ENCODE assay signal across 8 cellular contexts in genomic region chr13:48426756-48427298, GRCh38. TPM values are rescaled to one million over a fixed set of nuclear protein-coding genes. Genes with fewer than 3 reads are reported as not detected.
DNase-seq lines count a peak whose midpoint lies in the region; ATAC-seq lines count a peak whose summit lies in the region.
"Not testable (repeated sequence)": the region's sequence is repeated elsewhere in the genome, so short reads cannot be mapped to it uniquely, and the experiment has no call there.
"Had no signal": no experiment of that assay in that cellular context is flagged by ENCODE, and none has a peak within 500 bp of the region (broad histone marks: within the 10 kb centered on the region; RNA-seq: fewer than 3 reads in every experiment).

No MANE protein-coding gene starts in this region.

- peaks cover 12% of the 10 kb centered on the region for H3K36me3 Mint-ChIP-seq in activated CD4-positive, alpha-beta T cell treated with anti-CD3 and anti-CD28 coated beads for 36 hours (ENCODE audit: low read depth)
- not testable (repeated sequence) for H3K36me3 Mint-ChIP-seq in activated T-cell treated with anti-CD3 and anti-CD28 coated beads, Interleukin-2, amount 50 U/mL, for 72 hours (ENCODE audit: insufficient read depth in 2 of 2); natural killer cell treated with Interleukin-12 subunit alpha and Interleukin-12 subunit beta and Interleukin-15 and Interleukin-18, amount 100 ng/mL, for 72 hours; stimulated activated effector memory CD8-positive, alpha-beta T cell treated with anti-CD3 and anti-CD28 coated beads, Interleukin-12 subunit alpha, Interleukin-12 subunit beta, amount 100 ng/mL, for 72 hours
- H3K36me3 Mint-ChIP-seq in activated naive CD4-positive, alpha-beta T cell treated with anti-CD3 and anti-CD28 coated beads, Interleukin-2, amount 50 U/mL, for 72 hours = peaks cover 5 to 24% of the 10 kb centered on the region in 2 donors

- intact Hi-C loops in activated CD4-positive, alpha-beta T cell treated with anti-CD3 and anti-CD28 coated beads for 36 hours (cut with DNase I, micrococcal nuclease) = not testable (repeated sequence)

- not testable (repeated sequence) for H3K27me3 Mint-ChIP-seq in activated CD4-positive, alpha-beta T cell treated with anti-CD3 and anti-CD28 coated beads for 36 hours; activated T-cell treated with anti-CD3 and anti-CD28 coated beads, Interleukin-2, amount 50 U/mL, for 72 hours (ENCODE audit: low read depth); natural killer cell treated with Interleukin-12 subunit alpha and Interleukin-12 subunit beta and Interleukin-15 and Interleukin-18, amount 100 ng/mL, for 72 hours

- peaks cover 23% of the 10 kb centered on the region for H3K4me1 Mint-ChIP-seq in activated CD4-positive, alpha-beta T cell treated with anti-CD3 and anti-CD28 coated beads for 36 hours
- H3K4me1 Mint-ChIP-seq in activated T-cell treated with anti-CD3 and anti-CD28 coated beads, Interleukin-2, amount 50 U/mL, for 72 hours (ENCODE audit: low read depth) = peaks cover 28% of the 10 kb centered on the region
- H3K4me1 Mint-ChIP-seq in natural killer cell treated with Interleukin-12 subunit alpha and Interleukin-12 subunit beta and Interleukin-15 and Interleukin-18, amount 100 ng/mL, for 72 hours (ENCODE audit: low read depth in 2 of 2) = peaks cover 13% of the 10 kb centered on the region in 2 donors
- peaks cover 12% of the 10 kb centered on the region for H3K4me1 Mint-ChIP-seq in stimulated activated effector memory CD8-positive, alpha-beta T cell treated with anti-CD3 and anti-CD28 coated beads, Interleukin-12 subunit alpha, Interleukin-12 subunit beta, amount 100 ng/mL, for 72 hours

- not testable (repeated sequence) for H3K4me3 Mint-ChIP-seq in activated CD4-positive, alpha-beta T cell treated with anti-CD3 and anti-CD28 coated beads for 36 hours; activated T-cell treated with anti-CD3 and anti-CD28 coated beads, Interleukin-2, amount 50 U/mL, for 72 hours; natural killer cell treated with Interleukin-12 subunit alpha and Interleukin-12 subunit beta and Interleukin-15 and Interleukin-18, amount 100 ng/mL, for 72 hours; stimulated activated effector memory CD8-positive, alpha-beta T cell treated with anti-CD3 and anti-CD28 coated beads, Interleukin-12 subunit alpha, Interleukin-12 subunit beta, amount 100 ng/mL, for 72 hours

- peak; percentile 31 to 53 for DNase-seq in Kasumi-1 (lab: John Stamatoyannopoulos, UW)
- not testable (repeated sequence) for DNase-seq in activated CD4-positive, alpha-beta T cell treated with anti-CD3 and anti-CD28 coated beads for 36 hours; activated naive CD4-positive, alpha-beta T cell treated with anti-CD3 and anti-CD28 coated beads, Interleukin-2, amount 50 U/mL, for 72 hours (ENCODE audit: low spot score in 2 of 2); epithelial cell of prostate (ENCODE audit: low read depth, low spot score); natural killer cell treated with Interleukin-12 subunit alpha and Interleukin-12 subunit beta and Interleukin-15 and Interleukin-18, amount 100 ng/mL, for 72 hours (ENCODE audit: low spot score); stimulated activated effector memory CD8-positive, alpha-beta T cell treated with anti-CD3 and anti-CD28 coated beads, Interleukin-12 subunit alpha, Interleukin-12 subunit beta, amount 100 ng/mL, for 72 hours (ENCODE audit: low spot score in 2 of 2)
- DNase-seq in activated T-cell treated with anti-CD3 and anti-CD28 coated beads, Interleukin-2, amount 50 U/mL, for 72 hours = peak in 1 of 2 donors; percentile 14

- peak overlapping the region; percentile 51 for H3K27ac Mint-ChIP-seq in activated CD4-positive, alpha-beta T cell treated with anti-CD3 and anti-CD28 coated beads for 36 hours
- peak overlapping the region; percentile 77 for H3K27ac Mint-ChIP-seq in activated T-cell treated with anti-CD3 and anti-CD28 coated beads, Interleukin-2, amount 50 U/mL, for 72 hours
- peak overlapping the region; percentile 52 to 67 for H3K27ac Mint-ChIP-seq in activated naive CD4-positive, alpha-beta T cell treated with anti-CD3 and anti-CD28 coated beads, Interleukin-2, amount 50 U/mL, for 72 hours
- H3K27ac Mint-ChIP-seq in natural killer cell treated with Interleukin-12 subunit alpha and Interleukin-12 subunit beta and Interleukin-15 and Interleukin-18, amount 100 ng/mL, for 72 hours = peak overlapping the region; percentile 41 to 81
- H3K27ac Mint-ChIP-seq in stimulated activated effector memory CD8-positive, alpha-beta T cell treated with anti-CD3 and anti-CD28 coated beads, Interleukin-12 subunit alpha, Interleukin-12 subunit beta, amount 100 ng/mL, for 72 hours = not testable (repeated sequence)

- CTCF ChIA-PET in activated CD4-positive, alpha-beta T cell treated with anti-CD3 and anti-CD28 coated beads for 36 hours (lab: Charles Lee) = interaction anchor here (0.9 to 1.5 kb wide), 3 partner anchors 9 to 12 kb away, joined by 3 to 7 read pairs (median 4); no protein-coding TSS in a partner anchor

- POLR2A ChIA-PET in activated CD4-positive, alpha-beta T cell treated with anti-CD3 and anti-CD28 coated beads for 36 hours (lab: Charles Lee) = not testable (repeated sequence)

- not testable (repeated sequence) for ATAC-seq in activated CD4-positive, alpha-beta T cell treated with anti-CD3 and anti-CD28 coated beads for 36 hours; natural killer cell treated with Interleukin-12 subunit alpha and Interleukin-12 subunit beta and Interleukin-15 and Interleukin-18, amount 100 ng/mL, for 72 hours
- peak in 1 of 2 donors; percentile 53 for ATAC-seq in activated T-cell treated with anti-CD3 and anti-CD28 coated beads, Interleukin-2, amount 50 U/mL, for 72 hours (replicated peaks in 1 of 2)
- peak in 1 of 2 donors; percentile 66 for ATAC-seq in activated naive CD4-positive, alpha-beta T cell treated with anti-CD3 and anti-CD28 coated beads, Interleukin-2, amount 50 U/mL, for 72 hours
- ATAC-seq in stimulated activated effector memory CD8-positive, alpha-beta T cell treated with anti-CD3 and anti-CD28 coated beads, Interleukin-12 subunit alpha, Interleukin-12 subunit beta, amount 100 ng/mL, for 72 hours = peak; percentile 66

- H3K9me3 Mint-ChIP-seq in activated CD4-positive, alpha-beta T cell treated with anti-CD3 and anti-CD28 coated beads for 36 hours (ENCODE audit: low read depth); activated T-cell treated with anti-CD3 and anti-CD28 coated beads, Interleukin-2, amount 50 U/mL, for 72 hours; activated naive CD4-positive, alpha-beta T cell treated with anti-CD3 and anti-CD28 coated beads, Interleukin-2, amount 50 U/mL, for 72 hours; natural killer cell treated with Interleukin-12 subunit alpha and Interleukin-12 subunit beta and Interleukin-15 and Interleukin-18, amount 100 ng/mL, for 72 hours; stimulated activated effector memory CD8-positive, alpha-beta T cell treated with anti-CD3 and anti-CD28 coated beads, Interleukin-12 subunit alpha, Interleukin-12 subunit beta, amount 100 ng/mL, for 72 hours: not testable (repeated sequence)

- H3K27ac ChIP-seq in epithelial cell of prostate = peak overlapping the region; percentile 65

RNA-seq across cellular contexts. Expression of gene LPAR6, which starts 13.9 kb away (rescaled TPM):
- total RNA-seq in activated CD4-positive, alpha-beta T cell treated with anti-CD3 and anti-CD28 coated beads for 36 hours = 1 to 10 TPM; 6.8 to 7.9 TPM
- total RNA-seq in activated T-cell treated with anti-CD3 and anti-CD28 coated beads, Interleukin-2, amount 50 U/mL, for 72 hours = 10 to 100 TPM in 1 of 2 donors, 1 to 10 TPM in 1; 3.3 to 11.9 TPM
- total RNA-seq in activated naive CD4-positive, alpha-beta T cell treated with anti-CD3 and anti-CD28 coated beads, Interleukin-2, amount 50 U/mL, for 72 hours = 10 to 100 TPM; 12.0 to 12.5 TPM
- 10 to 100 TPM; 16.5 to 26.5 TPM for total RNA-seq in natural killer cell treated with Interleukin-12 subunit alpha and Interleukin-12 subunit beta and Interleukin-15 and Interleukin-18, amount 100 ng/mL, for 72 hours
- total RNA-seq: G401 had no signal
